In the genomic region with DNA sequence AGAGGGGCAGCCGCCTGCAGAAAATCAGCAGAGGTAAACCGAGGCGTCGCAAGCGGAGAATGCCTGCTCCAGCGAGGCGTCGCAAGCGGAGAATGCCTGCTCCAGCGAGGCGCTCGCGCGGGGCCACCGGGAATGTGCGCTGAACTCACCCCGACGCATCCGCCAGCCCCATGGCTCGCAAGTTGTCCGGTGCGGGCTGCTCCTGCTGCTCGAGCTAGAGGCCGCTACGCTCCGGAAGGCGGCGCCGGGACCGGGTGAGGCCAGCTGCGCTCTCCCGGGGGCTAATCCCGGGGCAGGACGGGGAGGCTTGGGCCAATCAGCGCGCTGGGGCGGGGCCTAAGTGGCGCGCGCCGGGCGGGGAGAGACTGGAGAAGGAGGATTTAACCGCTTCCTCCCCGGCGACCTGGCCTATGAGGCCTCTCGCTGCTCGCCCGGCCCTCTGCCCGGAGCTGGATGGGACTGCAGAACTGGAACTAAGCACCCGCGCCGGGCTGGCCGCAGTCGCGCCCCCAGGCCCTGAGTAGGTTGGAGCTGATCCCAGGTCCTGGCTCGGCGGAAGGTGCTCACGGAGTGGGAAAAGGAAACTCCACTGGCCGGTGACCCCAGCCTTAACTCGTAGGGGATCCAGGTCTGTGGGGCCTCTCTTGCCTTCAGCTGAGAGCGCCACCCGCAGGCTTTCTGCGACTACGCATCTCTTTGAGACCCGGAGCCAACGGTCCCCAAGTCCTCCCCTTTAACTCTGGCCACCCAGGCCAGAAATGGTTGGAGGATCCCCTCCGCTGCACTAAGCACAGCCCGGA, we compare ENCODE assay signal across 1 cellular context.
TF ChIP-seq lines count a peak whose summit lies in the region.

TSS of gene SLC26A6 (minus strand) at position 240 of the 800 bp plus-strand sequence. CDS start at position 172, 68 bp downstream.

TF ChIP-seq in K562, 482 proteins besides CTCF, POLR2A, EP300 and RAD21 (continued from another document and continues in another):
- TF ChIP-seq RBBP5 (IDR thresholded peaks at IDR 0.05; ENCODE audit: borderline replicate concordance, insufficient read depth, low read length, poor library complexity, severe bottlenecking) (peak; percentile 84), STAT6 (CRISPR knock-in tag; IDR thresholded peaks at IDR 0.05) (no peak), FOXP4 (CRISPR knock-in tag; IDR thresholded peaks at IDR 0.05; ENCODE audit: borderline replicate concordance) (peak; percentile 52; the same call in 1 of the 2 replicates), AFF4 (CRISPR knock-in tag; IDR thresholded peaks at IDR 0.05) (peak; percentile 80), HDAC2 (IDR thresholded peaks at IDR 0.05) (0 out of 2 replicates have a peak, but pooled peaks have one; percentile 49), KAT2B (IDR thresholded peaks at IDR 0.05; ENCODE audit: low read depth, low read length) (no peak), MYC (IDR thresholded peaks at IDR 0.05; ENCODE audit: low read depth, low read length) (peak; percentile 35; the same call in 1 of the 2 replicates), MYC (CRISPR knock-in tag; IDR thresholded peaks at IDR 0.05; ENCODE audit: borderline replicate concordance, low read depth) (no peak), RERE (CRISPR knock-in tag; IDR thresholded peaks at IDR 0.05; ENCODE audit: borderline replicate concordance) (peak; percentile 82; the same call in 1 of the 2 replicates), KDM5B (IDR thresholded peaks at IDR 0.05; ENCODE audit: insufficient replicate concordance, low read depth, low read length) (peak; percentile 57), ZNF3 (CRISPR knock-in tag; IDR thresholded peaks at IDR 0.05) (no peak), RNF2 (IDR thresholded peaks at IDR 0.05) (peak; percentile 58; the same call in 1 of the 2 replicates), POLR3A (IDR thresholded peaks at IDR 0.05; ENCODE audit: borderline replicate concordance, extremely low read depth, insufficient read depth, insufficient read length) (no peak), TBP (optimal IDR thresholded peaks at IDR 0.05; ENCODE audit: low read depth, low read length) (peak; percentile 61), NKRF (IDR thresholded peaks at IDR 0.05; ENCODE audit: borderline replicate concordance) (peak; percentile 71; the same call in 1 of the 2 replicates), MTF1 (CRISPR knock-in tag; IDR thresholded peaks at IDR 0.05; ENCODE audit: borderline replicate concordance) (no peak), XRCC5 (IDR thresholded peaks at IDR 0.05; ENCODE audit: low read depth, low read length) (peak; percentile 37; the same call in 1 of the 2 replicates), U2AF2 (optimal IDR thresholded peaks at IDR 0.05; ENCODE audit: low read depth, low read length) (no peak), ETV6 (IDR thresholded peaks at IDR 0.05; ENCODE audit: borderline replicate concordance in 1 of 2, low read depth in 2 of 2, low read length in 1 of 2) (no peak), ETV6 (CRISPR knock-in tag; IDR thresholded peaks at IDR 0.05; ENCODE audit: borderline replicate concordance) (no peak), PRDM10 (IDR thresholded peaks at IDR 0.05; ENCODE audit: partially characterized antibody) (peak; percentile 57), NONO (IDR thresholded peaks at IDR 0.05; ENCODE audit: low read depth in 2 of 2, low read length in 1 of 2) (0 out of 4 replicates have a peak, but pooled peaks of 1 of the 2 experiments have one; percentile 8), SMAD4 (CRISPR knock-in tag; conservative IDR thresholded peaks at IDR 0.05) (no peak)
- TF ChIP-seq, protein P1, sequence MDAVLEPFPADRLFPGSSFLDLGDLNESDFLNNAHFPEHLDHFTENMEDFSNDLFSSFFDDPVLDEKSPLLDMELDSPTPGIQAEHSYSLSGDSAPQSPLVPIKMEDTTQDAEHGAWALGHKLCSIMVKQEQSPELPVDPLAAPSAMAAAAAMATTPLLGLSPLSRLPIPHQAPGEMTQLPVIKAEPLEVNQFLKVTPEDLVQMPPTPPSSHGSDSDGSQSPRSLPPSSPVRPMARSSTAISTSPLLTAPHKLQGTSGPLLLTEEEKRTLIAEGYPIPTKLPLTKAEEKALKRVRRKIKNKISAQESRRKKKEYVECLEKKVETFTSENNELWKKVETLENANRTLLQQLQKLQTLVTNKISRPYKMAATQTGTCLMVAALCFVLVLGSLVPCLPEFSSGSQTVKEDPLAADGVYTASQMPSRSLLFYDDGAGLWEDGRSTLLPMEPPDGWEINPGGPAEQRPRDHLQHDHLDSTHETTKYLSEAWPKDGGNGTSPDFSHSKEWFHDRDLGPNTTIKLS (IDR thresholded peaks at IDR 0.05; ENCODE audit: borderline replicate concordance, low read depth), result 0 out of 2 replicates have a peak, but pooled peaks have one; percentile 13
